ENCODE assay signal across 8 cellular contexts in the genomic region with DNA sequence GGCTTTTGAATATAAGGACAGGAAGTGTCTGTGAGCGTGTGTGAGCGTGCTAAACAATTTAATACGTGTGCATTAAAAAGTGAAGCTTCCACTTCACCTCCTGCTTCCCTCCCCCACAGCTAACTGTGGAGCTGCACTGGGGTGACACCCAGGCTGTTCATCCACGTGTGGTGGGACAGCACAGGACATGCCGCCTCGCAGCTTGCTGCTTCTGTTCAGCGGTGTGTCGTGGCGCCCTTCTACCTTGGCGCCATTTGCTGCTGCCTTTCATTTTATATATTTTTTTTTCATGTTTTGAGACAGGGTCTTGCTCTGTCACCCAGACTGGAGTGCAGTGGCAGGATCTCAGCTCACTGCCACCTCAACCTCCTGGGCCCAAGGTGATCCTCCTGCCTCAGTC.
"Had no signal": no experiment of that assay in that cellular context is flagged by ENCODE, and none has a peak within 500 bp of the region (broad histone marks: within the 10 kb centered on the region; RNA-seq: fewer than 3 reads in every experiment).

No MANE protein-coding gene starts in this region.

- FAIRE-seq: G401.6, GM12878, GM12891, GM12892, GM18507, GM19239 had no signal

- ATAC-seq: GM12878 had no signal

- H3K4me3 ChIP-seq: GM12878 had no signal

- DNase-seq: GDM1, GF-D8 had no signal
